In genomic region chr18:25587545-25587944, GRCh38 we compare ENCODE assay signal across 1 cellular context.
TF ChIP-seq lines count a peak whose summit lies in the region.

No MANE protein-coding gene starts in this region.

TF ChIP-seq in HepG2, 621 proteins besides CTCF, POLR2A, EP300 and RAD21 (continued from another document):
- TF ChIP-seq, protein P1, sequence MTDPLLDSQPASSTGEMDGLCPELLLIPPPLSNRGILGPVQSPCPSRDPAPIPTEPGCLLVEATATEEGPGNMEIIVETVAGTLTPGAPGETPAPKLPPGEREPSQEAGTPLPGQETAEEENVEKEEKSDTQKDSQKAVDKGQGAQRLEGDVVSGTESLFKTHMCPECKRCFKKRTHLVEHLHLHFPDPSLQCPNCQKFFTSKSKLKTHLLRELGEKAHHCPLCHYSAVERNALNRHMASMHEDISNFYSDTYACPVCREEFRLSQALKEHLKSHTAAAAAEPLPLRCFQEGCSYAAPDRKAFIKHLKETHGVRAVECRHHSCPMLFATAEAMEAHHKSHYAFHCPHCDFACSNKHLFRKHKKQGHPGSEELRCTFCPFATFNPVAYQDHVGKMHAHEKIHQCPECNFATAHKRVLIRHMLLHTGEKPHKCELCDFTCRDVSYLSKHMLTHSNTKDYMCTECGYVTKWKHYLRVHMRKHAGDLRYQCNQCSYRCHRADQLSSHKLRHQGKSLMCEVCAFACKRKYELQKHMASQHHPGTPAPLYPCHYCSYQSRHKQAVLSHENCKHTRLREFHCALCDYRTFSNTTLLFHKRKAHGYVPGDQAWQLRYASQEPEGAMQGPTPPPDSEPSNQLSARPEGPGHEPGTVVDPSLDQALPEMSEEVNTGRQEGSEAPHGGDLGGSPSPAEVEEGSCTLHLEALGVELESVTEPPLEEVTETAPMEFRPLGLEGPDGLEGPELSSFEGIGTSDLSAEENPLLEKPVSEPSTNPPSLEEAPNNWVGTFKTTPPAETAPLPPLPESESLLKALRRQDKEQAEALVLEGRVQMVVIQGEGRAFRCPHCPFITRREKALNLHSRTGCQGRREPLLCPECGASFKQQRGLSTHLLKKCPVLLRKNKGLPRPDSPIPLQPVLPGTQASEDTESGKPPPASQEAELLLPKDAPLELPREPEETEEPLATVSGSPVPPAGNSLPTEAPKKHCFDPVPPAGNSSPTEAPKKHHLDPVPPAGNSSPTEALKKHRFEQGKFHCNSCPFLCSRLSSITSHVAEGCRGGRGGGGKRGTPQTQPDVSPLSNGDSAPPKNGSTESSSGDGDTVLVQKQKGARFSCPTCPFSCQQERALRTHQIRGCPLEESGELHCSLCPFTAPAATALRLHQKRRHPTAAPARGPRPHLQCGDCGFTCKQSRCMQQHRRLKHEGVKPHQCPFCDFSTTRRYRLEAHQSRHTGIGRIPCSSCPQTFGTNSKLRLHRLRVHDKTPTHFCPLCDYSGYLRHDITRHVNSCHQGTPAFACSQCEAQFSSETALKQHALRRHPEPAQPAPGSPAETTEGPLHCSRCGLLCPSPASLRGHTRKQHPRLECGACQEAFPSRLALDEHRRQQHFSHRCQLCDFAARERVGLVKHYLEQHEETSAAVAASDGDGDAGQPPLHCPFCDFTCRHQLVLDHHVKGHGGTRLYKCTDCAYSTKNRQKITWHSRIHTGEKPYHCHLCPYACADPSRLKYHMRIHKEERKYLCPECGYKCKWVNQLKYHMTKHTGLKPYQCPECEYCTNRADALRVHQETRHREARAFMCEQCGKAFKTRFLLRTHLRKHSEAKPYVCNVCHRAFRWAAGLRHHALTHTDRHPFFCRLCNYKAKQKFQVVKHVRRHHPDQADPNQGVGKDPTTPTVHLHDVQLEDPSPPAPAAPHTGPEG (CRISPR knock-in tag; IDR thresholded peaks at IDR 0.05) = no peak
